Comparison of ENCODE assay signal across 2 cellular contexts in the genomic region with DNA sequence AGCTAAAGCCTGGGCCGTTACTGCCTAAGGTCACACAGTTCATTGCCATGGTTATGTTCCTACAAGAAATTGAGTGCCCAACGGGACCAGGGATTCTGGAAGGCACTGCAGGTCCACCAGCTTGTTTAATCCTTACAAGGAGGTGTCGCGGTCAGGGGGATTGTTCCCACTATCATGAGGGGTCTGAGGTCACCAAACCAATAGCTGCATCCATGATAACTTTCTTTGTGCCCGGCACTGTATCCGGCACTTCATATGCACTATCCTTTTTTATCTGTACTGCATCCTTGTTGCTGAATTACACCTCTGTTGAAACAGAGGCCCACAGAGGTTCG.
TF ChIP-seq lines count a peak whose summit lies in the region.

No MANE protein-coding gene starts in this region.

TF ChIP-seq in A549, 52 proteins besides CTCF, POLR2A, EP300 and RAD21:
- TF ChIP-seq RCOR1 (IDR thresholded peaks at IDR 0.05; ENCODE audit: low read depth, low read length) (no peak), ZNF302 (CRISPR knock-in tag; IDR thresholded peaks at IDR 0.05) (no peak), JUN (IDR thresholded peaks at IDR 0.05) (no peak), MYC (IDR thresholded peaks at IDR 0.05; ENCODE audit: borderline replicate concordance, low read length) (no peak), BHLHE40 (IDR thresholded peaks at IDR 0.05; ENCODE audit: low read depth, low read length) (no peak), ESRRA (IDR thresholded peaks at IDR 0.05; ENCODE audit: borderline replicate concordance, low read length) (no peak), CEBPB (IDR thresholded peaks at IDR 0.05) (no peak), TP53 (CRISPR knock-in tag; IDR thresholded peaks at IDR 0.05) (no peak), KDM5A (IDR thresholded peaks at IDR 0.05) (no peak), SMC3 (IDR thresholded peaks at IDR 0.05) (no peak)
- TF ChIP-seq, protein P1, sequence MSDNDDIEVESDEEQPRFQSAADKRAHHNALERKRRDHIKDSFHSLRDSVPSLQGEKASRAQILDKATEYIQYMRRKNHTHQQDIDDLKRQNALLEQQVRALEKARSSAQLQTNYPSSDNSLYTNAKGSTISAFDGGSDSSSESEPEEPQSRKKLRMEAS (IDR thresholded peaks at IDR 0.05): no peak
- TF ChIP-seq, protein P2, sequence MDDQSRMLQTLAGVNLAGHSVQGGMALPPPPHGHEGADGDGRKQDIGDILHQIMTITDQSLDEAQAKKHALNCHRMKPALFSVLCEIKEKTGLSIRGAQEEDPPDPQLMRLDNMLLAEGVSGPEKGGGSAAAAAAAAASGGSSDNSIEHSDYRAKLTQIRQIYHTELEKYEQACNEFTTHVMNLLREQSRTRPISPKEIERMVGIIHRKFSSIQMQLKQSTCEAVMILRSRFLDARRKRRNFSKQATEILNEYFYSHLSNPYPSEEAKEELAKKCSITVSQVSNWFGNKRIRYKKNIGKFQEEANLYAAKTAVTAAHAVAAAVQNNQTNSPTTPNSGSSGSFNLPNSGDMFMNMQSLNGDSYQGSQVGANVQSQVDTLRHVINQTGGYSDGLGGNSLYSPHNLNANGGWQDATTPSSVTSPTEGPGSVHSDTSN (IDR thresholded peaks at IDR 0.05): no peak
- TF ChIP-seq, protein P3, sequence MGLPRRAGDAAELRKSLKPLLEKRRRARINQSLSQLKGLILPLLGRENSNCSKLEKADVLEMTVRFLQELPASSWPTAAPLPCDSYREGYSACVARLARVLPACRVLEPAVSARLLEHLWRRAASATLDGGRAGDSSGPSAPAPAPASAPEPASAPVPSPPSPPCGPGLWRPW (IDR thresholded peaks at IDR 0.05): no peak

TF ChIP-seq in endothelial cell of umbilical vein, 7 proteins besides CTCF, POLR2A, EP300 and RAD21:
- TF ChIP-seq POLR2AphosphoS5 (IDR thresholded peaks at IDR 0.05; ENCODE audit: insufficient read depth, low read depth, low read length): no peak
